Comparison of ENCODE assay signal across 25 cellular contexts in genomic region chr12:92737855-92738850, GRCh38. TPM values are rescaled to one million over a fixed set of nuclear protein-coding genes. Genes with fewer than 3 reads are reported as not detected.
"Had no signal": no experiment of that assay in that cellular context is flagged by ENCODE, and none has a peak within 500 bp of the region (broad histone marks: within the 10 kb centered on the region; RNA-seq: fewer than 3 reads in every experiment).

No MANE protein-coding gene starts in this region.

- H3K9me3 Mint-ChIP-seq: T-helper 1 cell treated with Interleukin-12 subunit alpha and Interleukin-12 subunit beta and Interleukin-4 antibody, amounts not matched to agents 30 μg/mL and 1 μg/mL, for 36 hours had no signal

- H3K27ac Mint-ChIP-seq: activated CD8-positive, alpha-beta T cell treated with anti-CD3 and anti-CD28 coated beads, Interleukin-2, amount 10 ng/mL, durations not matched to agents 7 days and 5 days; activated naive CD8-positive, alpha-beta T cell treated with anti-CD3 and anti-CD28 coated beads, Interleukin-2, amount 10 ng/mL, durations not matched to agents 7 days and 5 days; T-helper 1 cell treated with Interleukin-12 subunit alpha and Interleukin-12 subunit beta and Interleukin-4 antibody, amounts not matched to agents 30 μg/mL and 1 μg/mL, for 36 hours had no signal

- H3K4me3 Mint-ChIP-seq: activated CD8-positive, alpha-beta T cell treated with anti-CD3 and anti-CD28 coated beads, Interleukin-2, amount 10 ng/mL, durations not matched to agents 7 days and 5 days; activated naive CD8-positive, alpha-beta T cell treated with anti-CD3 and anti-CD28 coated beads, Interleukin-2, amount 10 ng/mL, durations not matched to agents 7 days and 5 days; T-helper 1 cell treated with Interleukin-12 subunit alpha and Interleukin-12 subunit beta and Interleukin-4 antibody, amounts not matched to agents 30 μg/mL and 1 μg/mL, for 36 hours had no signal

- ATAC-seq: activated CD8-positive, alpha-beta T cell treated with anti-CD3 and anti-CD28 coated beads, Interleukin-2, amount 10 ng/mL, durations not matched to agents 7 days and 5 days; PC-3 had no signal

- H3K36me3 Mint-ChIP-seq: activated naive CD8-positive, alpha-beta T cell treated with anti-CD3 and anti-CD28 coated beads, Interleukin-2, amount 10 ng/mL, durations not matched to agents 7 days and 5 days had no signal

- DNase-seq: activated CD4-positive, alpha-beta T cell treated with anti-CD3 and anti-CD28 coated beads for 48 hours; activated CD4-positive, alpha-beta T cell treated with anti-CD3 and anti-CD28 coated beads, Interleukin-2, amount 50 U/mL, for 4 hours; activated CD4-positive, CD25-positive, alpha-beta regulatory T cell treated with anti-CD3 and anti-CD28 coated beads, Interleukin-2, amount 50 U/mL, for 72 hours; activated CD8-positive, alpha-beta memory T cell treated with anti-CD3 and anti-CD28 coated beads, Interleukin-2, amount 50 U/mL, for 48 hours; activated CD8-positive, alpha-beta T cell treated with anti-CD3 and anti-CD28 coated beads, Interleukin-2, amount 10 ng/mL, durations not matched to agents 7 days and 5 days; activated naive CD4-positive, alpha-beta T cell treated with anti-CD3 and anti-CD28 coated beads, Interleukin-2, amount 50 U/mL, for 16 hours; activated naive CD8-positive, alpha-beta T cell treated with anti-CD3 and anti-CD28 coated beads, Interleukin-2, amount 10 ng/mL, durations not matched to agents 7 days and 5 days; activated T-cell treated with anti-CD3 and anti-CD28 coated beads, Interleukin-2, amount 50 U/mL, for 1 hour; adrenal gland; anterior cingulate cortex; caudate nucleus; Kasumi-1; KBM-7; NCI-H1048; NCI-H146; NCI-H187 treated with DMSO at 0.1 percent for 48 hours; NCI-H2227 treated with DMSO at 0.1 percent for 48 hours; NCI-H526; NCI-H774; PC-3; SHP77 treated with DMSO at 0.1 percent for 48 hours had no signal

RNA-seq across cellular contexts. Expression of gene PLEKHG7, which starts 35.4 kb away (rescaled TPM):
- total RNA-seq: activated CD8-positive, alpha-beta T cell treated with anti-CD3 and anti-CD28 coated beads, Interleukin-2, amount 10 ng/mL, durations not matched to agents 7 days and 5 days; activated naive CD8-positive, alpha-beta T cell treated with anti-CD3 and anti-CD28 coated beads, Interleukin-2, amount 10 ng/mL, durations not matched to agents 7 days and 5 days; adrenal gland; M059J; NCI-H460; PC-3; SK-MEL-5 had no signal
- polyA plus RNA-seq: adrenal gland had no signal
